8 cellular contexts compared by ENCODE assay signal in the genomic region with DNA sequence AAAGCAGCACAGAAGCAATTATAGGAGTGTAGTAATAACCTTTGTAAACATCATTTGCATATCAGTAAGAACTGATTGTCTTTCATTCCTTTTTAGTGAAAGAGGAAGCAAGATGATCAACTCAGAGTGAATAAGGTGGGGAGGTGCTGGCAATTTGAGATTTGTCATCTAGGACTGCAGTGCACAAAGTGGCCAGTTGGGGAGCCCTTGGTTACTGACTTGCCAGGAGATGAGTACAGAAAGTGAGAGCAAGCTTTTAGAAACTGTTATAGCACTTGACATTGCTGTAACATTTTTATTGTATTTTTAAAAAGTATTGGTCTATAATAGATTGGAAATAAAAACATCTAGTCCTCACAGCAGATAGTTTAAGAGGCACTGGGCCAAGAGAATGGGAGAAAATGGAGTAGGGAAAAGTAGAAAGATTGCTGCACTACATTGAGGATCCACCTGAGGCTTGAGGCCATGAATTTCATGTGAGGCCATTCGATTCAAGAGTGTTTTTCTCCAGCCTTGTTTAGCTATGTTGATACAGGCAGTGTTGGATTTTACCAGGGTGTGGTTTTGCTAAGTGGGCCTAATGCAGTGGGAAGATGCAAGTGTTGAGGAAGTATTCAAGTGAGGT. TPM values are rescaled to one million over a fixed set of nuclear protein-coding genes. Genes with fewer than 3 reads are reported as not detected.
A peak's percentile ranks its signal among the peaks of the same experiment; 100 is the strongest.
DNase-seq lines count a peak whose midpoint lies in the region; ATAC-seq and TF ChIP-seq lines count a peak whose summit lies in the region.

No MANE protein-coding gene starts in this region.

- H3K36me3 Mint-ChIP-seq in CD8-positive, alpha-beta T cell = no peaks in the 10 kb centered on the region

- 53 to 63% (median 63%) methylated on average over 1 of the region's 1 CpG for WGBS in psoas muscle, 3 donors

- no peak overlapping the region for H3K4me3 ChIP-seq in CD8-positive, alpha-beta T cell (ENCODE audit: low read depth, low read length)
- H3K4me3 ChIP-seq in fibroblast of pulmonary artery (replicated peaks; ENCODE audit: low read depth, low read length) = no peak overlapping the region
- no peak overlapping the region for H3K4me3 ChIP-seq in psoas muscle

- CTCF ChIA-PET in CD8-positive, alpha-beta T cell (lab: Charles Lee) = interaction anchor here (0.8 to 1.7 kb wide), 8 partner anchors 9 to 30 kb away, joined by 3 to 9 read pairs (median 4); no protein-coding TSS in a partner anchor

- no peaks in the 10 kb centered on the region for H3K36me3 ChIP-seq in CD8-positive, alpha-beta T cell (ENCODE audit: insufficient read depth, low read length)
- no peaks in the 10 kb centered on the region for H3K36me3 ChIP-seq in psoas muscle (ENCODE audit: insufficient read depth in 1 of 2, low read depth in 1 of 2)

- H3K4me3 Mint-ChIP-seq in CD8-positive, alpha-beta T cell = no peak overlapping the region

- H3K9me3 ChIP-seq in CD8-positive, alpha-beta T cell (ENCODE audit: low read length) = no peaks in the 10 kb centered on the region
- no peaks in the 10 kb centered on the region for H3K9me3 ChIP-seq in psoas muscle

- DNase-seq in CD8-positive, alpha-beta T cell = peak; percentile 31 to 63 (median 44)
- DNase-seq in NOMO-1 treated with DMSO at 0.1 percent for 48 hours (lab: John Stamatoyannopoulos, UW; ENCODE audit: unreplicated experiment) = peak; percentile 78
- peak; percentile 70 for DNase-seq in activated CD8-positive, alpha-beta memory T cell treated with anti-CD3 and anti-CD28 coated beads, Interleukin-2, amount 50 U/mL, for 48 hours
- peak; percentile 51 for DNase-seq in fibroblast of pulmonary artery (ENCODE audit: low read depth)
- DNase-seq in psoas muscle = no peak
- no peak for DNase-seq in GF-D8 (lab: John Stamatoyannopoulos, UW)

- H3K27me3 ChIP-seq in CD8-positive, alpha-beta T cell (ENCODE audit: insufficient read depth, low read length) = no peaks in the 10 kb centered on the region
- peaks cover 0 to 5% (median 0%) of the 10 kb centered on the region in 3 donors for H3K27me3 ChIP-seq in psoas muscle (ENCODE audit: insufficient read depth in 3 of 3, low read length in 2 of 3)

- no peaks in the 10 kb centered on the region for H3K4me1 Mint-ChIP-seq in CD8-positive, alpha-beta T cell (ENCODE audit: low read depth)

- intact Hi-C loops in CD8-positive, alpha-beta T cell (cut with DNase I, micrococcal nuclease) = no loop called here
- intact Hi-C loops in psoas muscle (cut with DNase I) = no loop called here

- ATAC-seq in CD8-positive, alpha-beta T cell = peak; percentile 94
- peak; percentile 99 for ATAC-seq in GM19025 (IDR thresholded peaks at IDR 0.05; ENCODE audit: low read depth, unreplicated experiment)
- peak; percentile 98 for ATAC-seq in HG03103 (IDR thresholded peaks at IDR 0.05; ENCODE audit: low read depth, unreplicated experiment)
- ATAC-seq in psoas muscle = no peak

- no peak overlapping the region for H3K27ac Mint-ChIP-seq in CD8-positive, alpha-beta T cell

- peak; percentile 94 for TF ChIP-seq CTCF in CD8-positive, alpha-beta T cell (IDR thresholded peaks at IDR 0.05)
- peak; percentile 93 for TF ChIP-seq CTCF in fibroblast of pulmonary artery (IDR thresholded peaks at IDR 0.05; ENCODE audit: low read length, missing control alignments)
- TF ChIP-seq CTCF in psoas muscle (IDR thresholded peaks at IDR 0.05) = peak; percentile 42

- H3K4me1 ChIP-seq in CD8-positive, alpha-beta T cell (ENCODE audit: insufficient read depth, low read length) = no peaks in the 10 kb centered on the region
- H3K4me1 ChIP-seq in psoas muscle = no peaks in the 10 kb centered on the region

- H3K27me3 Mint-ChIP-seq in CD8-positive, alpha-beta T cell (ENCODE audit: low read depth) = peaks cover 15% of the 10 kb centered on the region

- POLR2A ChIA-PET in CD8-positive, alpha-beta T cell (lab: Charles Lee) = no interaction called here

- H3K27ac ChIP-seq in CD8-positive, alpha-beta T cell (ENCODE audit: low read depth, low read length) = no peak overlapping the region
- no peak overlapping the region for H3K27ac ChIP-seq in psoas muscle

- H3K9me3 Mint-ChIP-seq in CD8-positive, alpha-beta T cell = no peaks in the 10 kb centered on the region

RNA-seq across cellular contexts. Expression of gene SYT16, which starts 47.9 kb away (rescaled TPM):
- total RNA-seq in CD8-positive, alpha-beta T cell = not detected
- not detected for total RNA-seq in psoas muscle
- under 1 TPM in 1 of 3 donors, not detected in 2; 0.06 TPM for polyA plus RNA-seq in psoas muscle

Comparison
In these comparisons a context has a peak if more than half of its experiments do, and no peak if none do; other contexts are left out.
1. ATAC-seq: peak in CD8-positive, alpha-beta T cell (single experiment), GM19025 (single experiment) and HG03103 (single experiment); none in psoas muscle (0 of 4).
2. DNase-seq: peak in CD8-positive, alpha-beta T cell (7 of 7), NOMO-1 treated with DMSO at 0.1 percent for 48 hours (single experiment), activated CD8-positive, alpha-beta memory T cell treated with anti-CD3 and anti-CD28 coated beads, Interleukin-2, amount 50 U/mL, for 48 hours (single experiment) and fibroblast of pulmonary artery (single experiment); none in psoas muscle (0 of 2) and GF-D8 (single experiment).
3. CTCF ChIP-seq: peak in every context shown above with its lines; median percentile 94 in CD8-positive, alpha-beta T cell; 93 in fibroblast of pulmonary artery; 42 in psoas muscle.